1 cellular context compared by ENCODE assay signal in the genomic region with DNA sequence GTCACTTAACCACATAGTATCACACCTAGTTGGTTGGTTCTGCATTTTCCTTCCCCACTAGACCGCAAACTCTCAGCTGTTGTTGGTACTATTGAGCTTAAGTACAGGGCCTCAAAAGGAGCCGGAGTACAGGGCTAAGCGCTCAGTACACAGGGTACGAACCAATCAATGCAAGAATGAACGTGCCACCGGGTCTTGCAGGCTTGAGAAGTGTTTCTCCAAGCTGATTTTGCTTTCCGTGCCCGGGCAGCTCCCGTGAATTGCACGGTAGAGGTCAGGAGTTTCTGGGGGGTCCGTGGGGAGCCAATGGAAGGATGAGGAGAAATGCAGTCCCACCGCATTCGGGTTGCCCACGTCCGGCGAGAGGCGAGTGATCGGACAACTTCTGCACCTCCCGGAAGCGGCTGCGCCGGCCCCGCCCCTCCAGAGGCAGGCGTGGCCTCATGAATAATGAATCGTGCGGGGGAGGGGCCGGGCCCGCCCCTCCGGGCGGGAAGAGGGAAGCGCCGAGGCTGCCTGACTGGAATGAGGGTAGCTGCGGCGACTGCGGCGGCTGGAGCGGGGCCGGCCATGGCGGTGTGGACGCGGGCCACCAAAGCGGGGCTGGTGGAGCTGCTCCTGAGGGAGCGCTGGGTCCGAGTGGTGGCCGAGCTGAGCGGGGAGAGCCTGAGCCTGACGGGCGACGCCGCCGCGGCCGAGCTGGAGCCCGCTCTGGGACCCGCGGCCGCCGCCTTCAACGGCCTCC.
TF ChIP-seq lines count a peak whose summit lies in the region.

A gene (plus strand): TSS at position 523 of the 745 bp plus-strand sequence. CDS start 3 bp downstream, at position 526.

TF ChIP-seq in HepG2, 621 proteins besides CTCF, POLR2A, EP300 and RAD21 (continued from another document and continues in another):
- TF ChIP-seq, protein P1, sequence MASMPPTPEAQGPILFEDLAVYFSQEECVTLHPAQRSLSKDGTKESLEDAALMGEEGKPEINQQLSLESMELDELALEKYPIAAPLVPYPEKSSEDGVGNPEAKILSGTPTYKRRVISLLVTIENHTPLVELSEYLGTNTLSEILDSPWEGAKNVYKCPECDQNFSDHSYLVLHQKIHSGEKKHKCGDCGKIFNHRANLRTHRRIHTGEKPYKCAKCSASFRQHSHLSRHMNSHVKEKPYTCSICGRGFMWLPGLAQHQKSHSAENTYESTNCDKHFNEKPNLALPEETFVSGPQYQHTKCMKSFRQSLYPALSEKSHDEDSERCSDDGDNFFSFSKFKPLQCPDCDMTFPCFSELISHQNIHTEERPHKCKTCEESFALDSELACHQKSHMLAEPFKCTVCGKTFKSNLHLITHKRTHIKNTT (CRISPR knock-in tag; IDR thresholded peaks at IDR 0.05): no peak
- TF ChIP-seq NR2F2 (IDR thresholded peaks at IDR 0.05; ENCODE audit: borderline replicate concordance, low read depth) (no peak; the same call in 1 of the 2 replicates), EHMT2 (IDR thresholded peaks at IDR 0.05; ENCODE audit: borderline replicate concordance, low read depth, low read length) (no peak), SRSF9 (IDR thresholded peaks at IDR 0.05; ENCODE audit: borderline replicate concordance, insufficient read depth, low read depth, low read length, poor library complexity, severe bottlenecking) (no peak), ISX (CRISPR knock-in tag; conservative IDR thresholded peaks at IDR 0.05) (peak; percentile 73; the same call in 1 of the 2 replicates), ZNF629 (CRISPR knock-in tag; conservative IDR thresholded peaks at IDR 0.05) (no peak; the same call in 1 of the 2 replicates), PAX8 (CRISPR knock-in tag; IDR thresholded peaks at IDR 0.05; ENCODE audit: borderline replicate concordance) (0 out of 2 replicates have a peak, but pooled peaks have one; percentile 35), REL (CRISPR knock-in tag; conservative IDR thresholded peaks at IDR 0.05) (peak; percentile 77; the same call in 1 of the 2 replicates), SP2 (CRISPR knock-in tag; IDR thresholded peaks at IDR 0.05) (no peak), ZFP90 (CRISPR knock-in tag; IDR thresholded peaks at IDR 0.05; ENCODE audit: borderline replicate concordance) (no peak), ZNF383 (CRISPR knock-in tag; IDR thresholded peaks at IDR 0.05; ENCODE audit: borderline replicate concordance) (no peak), SYNCRIP (IDR thresholded peaks at IDR 0.05; ENCODE audit: insufficient read depth, low read depth, low read length) (no peak), CBFB (CRISPR knock-in tag; IDR thresholded peaks at IDR 0.05) (peak; percentile 56), ZNF749 (CRISPR knock-in tag; IDR thresholded peaks at IDR 0.05; ENCODE audit: borderline replicate concordance) (peak; percentile 57; the same call in 1 of the 2 replicates), TCF7 (IDR thresholded peaks at IDR 0.05; ENCODE audit: low read depth) (no peak), AKAP8 (CRISPR knock-in tag; IDR thresholded peaks at IDR 0.05) (peak; percentile 69; the same call in 1 of the 2 replicates), ZNF501 (CRISPR knock-in tag; IDR thresholded peaks at IDR 0.05) (peak; percentile 99), JARID2 (CRISPR knock-in tag; IDR thresholded peaks at IDR 0.05; ENCODE audit: insufficient replicate concordance) (no peak), SOX5 (CRISPR knock-in tag; IDR thresholded peaks at IDR 0.05; ENCODE audit: borderline replicate concordance) (peak; percentile 30; the same call in 1 of the 2 replicates), ZNF777 (CRISPR knock-in tag; IDR thresholded peaks at IDR 0.05) (peak; percentile 58; the same call in 1 of the 2 replicates), CHD4 (IDR thresholded peaks at IDR 0.05; ENCODE audit: borderline replicate concordance, low read length) (no peak), CEBPG (CRISPR knock-in tag; IDR thresholded peaks at IDR 0.05) (0 out of 2 replicates have a peak, but pooled peaks have one; percentile 7), ZNF724P (CRISPR knock-in tag; IDR thresholded peaks at IDR 0.05; ENCODE audit: borderline replicate concordance) (0 out of 2 replicates have a peak, but pooled peaks have one; percentile 13), SAP130 (CRISPR knock-in tag; IDR thresholded peaks at IDR 0.05; ENCODE audit: low read depth) (peak; percentile 95), NR2F6 (IDR thresholded peaks at IDR 0.05) (no peak), NR2F6 (CRISPR knock-in tag; IDR thresholded peaks at IDR 0.05) (peak; percentile 28; the same call in 1 of the 2 replicates), ZNF12 (CRISPR knock-in tag; IDR thresholded peaks at IDR 0.05) (peak; percentile 75), FLYWCH1 (CRISPR knock-in tag; IDR thresholded peaks at IDR 0.05) (no peak), GTF3A (CRISPR knock-in tag; conservative IDR thresholded peaks at IDR 0.05) (no peak; the same call in 1 of the 2 replicates), ZNF138 (CRISPR knock-in tag; IDR thresholded peaks at IDR 0.05; ENCODE audit: low read depth) (no peak), SNAPC2 (CRISPR knock-in tag; IDR thresholded peaks at IDR 0.05) (peak; percentile 73; the same call in 1 of the 2 replicates)
- TF ChIP-seq, protein P2, sequence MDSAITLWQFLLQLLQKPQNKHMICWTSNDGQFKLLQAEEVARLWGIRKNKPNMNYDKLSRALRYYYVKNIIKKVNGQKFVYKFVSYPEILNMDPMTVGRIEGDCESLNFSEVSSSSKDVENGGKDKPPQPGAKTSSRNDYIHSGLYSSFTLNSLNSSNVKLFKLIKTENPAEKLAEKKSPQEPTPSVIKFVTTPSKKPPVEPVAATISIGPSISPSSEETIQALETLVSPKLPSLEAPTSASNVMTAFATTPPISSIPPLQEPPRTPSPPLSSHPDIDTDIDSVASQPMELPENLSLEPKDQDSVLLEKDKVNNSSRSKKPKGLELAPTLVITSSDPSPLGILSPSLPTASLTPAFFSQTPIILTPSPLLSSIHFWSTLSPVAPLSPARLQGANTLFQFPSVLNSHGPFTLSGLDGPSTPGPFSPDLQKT (CRISPR knock-in tag; IDR thresholded peaks at IDR 0.05; ENCODE audit: borderline replicate concordance): 0 out of 2 replicates have a peak, but pooled peaks have one; percentile 65
- TF ChIP-seq, protein P3, sequence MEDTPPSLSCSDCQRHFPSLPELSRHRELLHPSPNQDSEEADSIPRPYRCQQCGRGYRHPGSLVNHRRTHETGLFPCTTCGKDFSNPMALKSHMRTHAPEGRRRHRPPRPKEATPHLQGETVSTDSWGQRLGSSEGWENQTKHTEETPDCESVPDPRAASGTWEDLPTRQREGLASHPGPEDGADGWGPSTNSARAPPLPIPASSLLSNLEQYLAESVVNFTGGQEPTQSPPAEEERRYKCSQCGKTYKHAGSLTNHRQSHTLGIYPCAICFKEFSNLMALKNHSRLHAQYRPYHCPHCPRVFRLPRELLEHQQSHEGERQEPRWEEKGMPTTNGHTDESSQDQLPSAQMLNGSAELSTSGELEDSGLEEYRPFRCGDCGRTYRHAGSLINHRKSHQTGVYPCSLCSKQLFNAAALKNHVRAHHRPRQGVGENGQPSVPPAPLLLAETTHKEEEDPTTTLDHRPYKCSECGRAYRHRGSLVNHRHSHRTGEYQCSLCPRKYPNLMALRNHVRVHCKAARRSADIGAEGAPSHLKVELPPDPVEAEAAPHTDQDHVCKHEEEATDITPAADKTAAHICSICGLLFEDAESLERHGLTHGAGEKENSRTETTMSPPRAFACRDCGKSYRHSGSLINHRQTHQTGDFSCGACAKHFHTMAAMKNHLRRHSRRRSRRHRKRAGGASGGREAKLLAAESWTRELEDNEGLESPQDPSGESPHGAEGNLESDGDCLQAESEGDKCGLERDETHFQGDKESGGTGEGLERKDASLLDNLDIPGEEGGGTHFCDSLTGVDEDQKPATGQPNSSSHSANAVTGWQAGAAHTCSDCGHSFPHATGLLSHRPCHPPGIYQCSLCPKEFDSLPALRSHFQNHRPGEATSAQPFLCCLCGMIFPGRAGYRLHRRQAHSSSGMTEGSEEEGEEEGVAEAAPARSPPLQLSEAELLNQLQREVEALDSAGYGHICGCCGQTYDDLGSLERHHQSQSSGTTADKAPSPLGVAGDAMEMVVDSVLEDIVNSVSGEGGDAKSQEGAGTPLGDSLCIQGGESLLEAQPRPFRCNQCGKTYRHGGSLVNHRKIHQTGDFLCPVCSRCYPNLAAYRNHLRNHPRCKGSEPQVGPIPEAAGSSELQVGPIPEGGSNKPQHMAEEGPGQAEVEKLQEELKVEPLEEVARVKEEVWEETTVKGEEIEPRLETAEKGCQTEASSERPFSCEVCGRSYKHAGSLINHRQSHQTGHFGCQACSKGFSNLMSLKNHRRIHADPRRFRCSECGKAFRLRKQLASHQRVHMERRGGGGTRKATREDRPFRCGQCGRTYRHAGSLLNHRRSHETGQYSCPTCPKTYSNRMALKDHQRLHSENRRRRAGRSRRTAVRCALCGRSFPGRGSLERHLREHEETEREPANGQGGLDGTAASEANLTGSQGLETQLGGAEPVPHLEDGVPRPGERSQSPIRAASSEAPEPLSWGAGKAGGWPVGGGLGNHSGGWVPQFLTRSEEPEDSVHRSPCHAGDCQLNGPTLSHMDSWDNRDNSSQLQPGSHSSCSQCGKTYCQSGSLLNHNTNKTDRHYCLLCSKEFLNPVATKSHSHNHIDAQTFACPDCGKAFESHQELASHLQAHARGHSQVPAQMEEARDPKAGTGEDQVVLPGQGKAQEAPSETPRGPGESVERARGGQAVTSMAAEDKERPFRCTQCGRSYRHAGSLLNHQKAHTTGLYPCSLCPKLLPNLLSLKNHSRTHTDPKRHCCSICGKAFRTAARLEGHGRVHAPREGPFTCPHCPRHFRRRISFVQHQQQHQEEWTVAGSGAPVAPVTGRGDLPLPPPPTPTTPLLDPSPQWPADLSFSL (CRISPR knock-in tag; IDR thresholded peaks at IDR 0.05): no peak
- TF ChIP-seq, protein P4, sequence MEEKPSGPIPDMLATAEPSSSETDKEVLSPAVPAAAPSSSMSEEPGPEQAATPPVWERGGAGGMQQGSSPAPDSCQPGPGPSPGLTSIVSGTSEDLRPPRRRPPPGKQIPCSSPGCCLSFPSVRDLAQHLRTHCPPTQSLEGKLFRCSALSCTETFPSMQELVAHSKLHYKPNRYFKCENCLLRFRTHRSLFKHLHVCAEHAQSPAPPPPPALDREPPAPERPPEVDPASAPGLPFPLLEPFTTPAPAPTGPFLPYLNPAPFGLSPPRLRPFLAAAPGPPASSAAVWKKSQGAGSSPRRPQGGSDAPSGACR (CRISPR knock-in tag; IDR thresholded peaks at IDR 0.05): peak; percentile 72; the same call in 1 of the 2 replicates
- TF ChIP-seq, protein P5, sequence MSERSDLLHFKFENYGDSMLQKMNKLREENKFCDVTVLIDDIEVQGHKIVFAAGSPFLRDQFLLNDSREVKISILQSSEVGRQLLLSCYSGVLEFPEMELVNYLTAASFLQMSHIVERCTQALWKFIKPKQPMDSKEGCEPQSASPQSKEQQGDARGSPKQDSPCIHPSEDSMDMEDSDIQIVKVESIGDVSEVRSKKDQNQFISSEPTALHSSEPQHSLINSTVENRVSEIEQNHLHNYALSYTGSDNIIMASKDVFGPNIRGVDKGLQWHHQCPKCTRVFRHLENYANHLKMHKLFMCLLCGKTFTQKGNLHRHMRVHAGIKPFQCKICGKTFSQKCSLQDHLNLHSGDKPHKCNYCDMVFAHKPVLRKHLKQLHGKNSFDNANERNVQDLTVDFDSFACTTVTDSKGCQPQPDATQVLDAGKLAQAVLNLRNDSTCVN (CRISPR knock-in tag; IDR thresholded peaks at IDR 0.05; ENCODE audit: borderline replicate concordance): 0 out of 2 replicates have a peak, but pooled peaks have one; percentile 16
- TF ChIP-seq, protein P6, sequence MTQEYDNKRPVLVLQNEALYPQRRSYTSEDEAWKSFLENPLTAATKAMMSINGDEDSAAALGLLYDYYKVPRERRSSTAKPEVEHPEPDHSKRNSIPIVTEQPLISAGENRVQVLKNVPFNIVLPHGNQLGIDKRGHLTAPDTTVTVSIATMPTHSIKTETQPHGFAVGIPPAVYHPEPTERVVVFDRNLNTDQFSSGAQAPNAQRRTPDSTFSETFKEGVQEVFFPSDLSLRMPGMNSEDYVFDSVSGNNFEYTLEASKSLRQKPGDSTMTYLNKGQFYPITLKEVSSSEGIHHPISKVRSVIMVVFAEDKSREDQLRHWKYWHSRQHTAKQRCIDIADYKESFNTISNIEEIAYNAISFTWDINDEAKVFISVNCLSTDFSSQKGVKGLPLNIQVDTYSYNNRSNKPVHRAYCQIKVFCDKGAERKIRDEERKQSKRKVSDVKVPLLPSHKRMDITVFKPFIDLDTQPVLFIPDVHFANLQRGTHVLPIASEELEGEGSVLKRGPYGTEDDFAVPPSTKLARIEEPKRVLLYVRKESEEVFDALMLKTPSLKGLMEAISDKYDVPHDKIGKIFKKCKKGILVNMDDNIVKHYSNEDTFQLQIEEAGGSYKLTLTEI (CRISPR knock-in tag; conservative IDR thresholded peaks at IDR 0.05): no peak; the same call in 1 of the 2 replicates
- TF ChIP-seq, protein P7, sequence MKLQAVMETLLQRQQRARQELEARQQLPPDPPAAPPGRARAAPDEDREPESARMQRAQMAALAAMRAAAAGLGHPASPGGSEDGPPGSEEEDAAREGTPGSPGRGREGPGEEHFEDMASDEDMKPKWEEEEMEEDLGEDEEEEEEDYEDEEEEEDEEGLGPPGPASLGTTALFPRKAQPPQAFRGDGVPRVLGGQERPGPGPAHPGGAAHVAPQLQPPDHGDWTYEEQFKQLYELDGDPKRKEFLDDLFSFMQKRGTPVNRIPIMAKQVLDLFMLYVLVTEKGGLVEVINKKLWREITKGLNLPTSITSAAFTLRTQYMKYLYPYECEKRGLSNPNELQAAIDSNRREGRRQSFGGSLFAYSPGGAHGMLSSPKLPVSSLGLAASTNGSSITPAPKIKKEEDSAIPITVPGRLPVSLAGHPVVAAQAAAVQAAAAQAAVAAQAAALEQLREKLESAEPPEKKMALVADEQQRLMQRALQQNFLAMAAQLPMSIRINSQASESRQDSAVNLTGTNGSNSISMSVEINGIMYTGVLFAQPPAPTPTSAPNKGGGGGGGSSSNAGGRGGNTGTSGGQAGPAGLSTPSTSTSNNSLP (IDR thresholded peaks at IDR 0.05; ENCODE audit: low read depth, low read length): peak; percentile 44; the same call in 1 of the 2 replicates
- TF ChIP-seq, protein P8, sequence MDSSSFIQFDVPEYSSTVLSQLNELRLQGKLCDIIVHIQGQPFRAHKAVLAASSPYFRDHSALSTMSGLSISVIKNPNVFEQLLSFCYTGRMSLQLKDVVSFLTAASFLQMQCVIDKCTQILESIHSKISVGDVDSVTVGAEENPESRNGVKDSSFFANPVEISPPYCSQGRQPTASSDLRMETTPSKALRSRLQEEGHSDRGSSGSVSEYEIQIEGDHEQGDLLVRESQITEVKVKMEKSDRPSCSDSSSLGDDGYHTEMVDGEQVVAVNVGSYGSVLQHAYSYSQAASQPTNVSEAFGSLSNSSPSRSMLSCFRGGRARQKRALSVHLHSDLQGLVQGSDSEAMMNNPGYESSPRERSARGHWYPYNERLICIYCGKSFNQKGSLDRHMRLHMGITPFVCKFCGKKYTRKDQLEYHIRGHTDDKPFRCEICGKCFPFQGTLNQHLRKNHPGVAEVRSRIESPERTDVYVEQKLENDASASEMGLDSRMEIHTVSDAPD (CRISPR knock-in tag; IDR thresholded peaks at IDR 0.05): peak; percentile 34; the same call in 1 of the 2 replicates
- TF ChIP-seq, protein P9, sequence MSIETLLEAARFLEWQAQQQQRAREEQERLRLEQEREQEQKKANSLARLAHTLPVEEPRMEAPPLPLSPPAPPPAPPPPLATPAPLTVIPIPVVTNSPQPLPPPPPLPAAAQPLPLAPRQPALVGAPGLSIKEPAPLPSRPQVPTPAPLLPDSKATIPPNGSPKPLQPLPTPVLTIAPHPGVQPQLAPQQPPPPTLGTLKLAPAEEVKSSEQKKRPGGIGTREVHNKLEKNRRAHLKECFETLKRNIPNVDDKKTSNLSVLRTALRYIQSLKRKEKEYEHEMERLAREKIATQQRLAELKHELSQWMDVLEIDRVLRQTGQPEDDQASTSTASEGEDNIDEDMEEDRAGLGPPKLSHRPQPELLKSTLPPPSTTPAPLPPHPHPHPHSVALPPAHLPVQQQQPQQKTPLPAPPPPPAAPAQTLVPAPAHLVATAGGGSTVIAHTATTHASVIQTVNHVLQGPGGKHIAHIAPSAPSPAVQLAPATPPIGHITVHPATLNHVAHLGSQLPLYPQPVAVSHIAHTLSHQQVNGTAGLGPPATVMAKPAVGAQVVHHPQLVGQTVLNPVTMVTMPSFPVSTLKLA (IDR thresholded peaks at IDR 0.05): peak; percentile 36; the same call in 1 of the 2 replicates
